In the genomic region with DNA sequence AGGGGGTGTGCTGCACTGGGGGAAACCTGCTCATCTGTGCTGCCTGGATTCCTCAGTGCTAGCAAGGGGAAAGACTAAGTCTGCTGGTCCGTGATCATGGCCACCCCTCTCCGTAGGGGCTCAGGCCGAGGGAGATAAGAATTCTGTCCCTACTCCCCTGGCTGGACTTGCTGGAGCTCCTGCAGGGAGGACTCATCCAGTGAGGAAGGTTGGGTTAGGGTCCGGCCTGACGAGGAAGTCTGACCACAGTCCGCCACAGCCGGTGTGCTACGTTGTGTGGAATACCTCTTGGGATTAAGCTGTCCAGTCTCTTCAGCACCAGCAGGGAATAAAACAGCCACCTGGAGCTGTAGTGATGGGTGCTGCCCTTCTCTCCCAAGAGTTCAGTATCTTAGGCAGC, we compare ENCODE assay signal across 17 cellular contexts.
DNase-seq lines count a peak whose midpoint lies in the region; ATAC-seq and TF ChIP-seq lines count a peak whose summit lies in the region.
"Had no signal": no experiment of that assay in that cellular context is flagged by ENCODE, and none has a peak within 500 bp of the region (broad histone marks: within the 10 kb centered on the region; RNA-seq: fewer than 3 reads in every experiment).

No MANE protein-coding gene starts in this region.

- H4K5ac ChIP-seq in H9 (ENCODE audit: insufficient read length, low read depth, low read length), result peak overlapping the region; percentile 72

- no peak overlapping the region for H2BK5ac ChIP-seq in H9 (ENCODE audit: insufficient read length, low read length)

- H3K27me3 ChIP-seq in H9 (ENCODE audit: insufficient read depth, low read length) (no peaks in the 10 kb centered on the region), upper lobe of right lung (no peaks in the 10 kb centered on the region)
- H3K27me3 ChIP-seq: BE2C had no signal

- no peak overlapping the region for H3K4me3 ChIP-seq in upper lobe of right lung
- H3K4me3 ChIP-seq: A549 had no signal

- H3K56ac ChIP-seq in H9 (ENCODE audit: insufficient read length, low read depth, low read length), result no peak overlapping the region

- no peaks in the 10 kb centered on the region for H3K36me3 ChIP-seq in upper lobe of right lung
- H3K36me3 ChIP-seq: BE2C had no signal

- H4K20me1 ChIP-seq in H9 (ENCODE audit: control insufficient read depth, insufficient read depth, insufficient read length), result no peaks in the 10 kb centered on the region

- no peak overlapping the region for H2BK20ac ChIP-seq in H9 (ENCODE audit: low read depth, low read length, poor library complexity, severe bottlenecking)

- H3K27ac ChIP-seq in H9 (ENCODE audit: insufficient read length, low read depth, low read length) (no peak overlapping the region), upper lobe of right lung (no peak overlapping the region)
- H3K27ac ChIP-seq: A549, C4-2B had no signal

- no peak overlapping the region for H3K9ac ChIP-seq in H9 (ENCODE audit: extremely low read depth, insufficient read length, low read length)

- no peaks in the 10 kb centered on the region for H3K79me1 ChIP-seq in H9 (ENCODE audit: insufficient read depth, low read depth, low read length, poor library complexity, severe bottlenecking)

- H3K36me3 Mint-ChIP-seq in H9 (ENCODE audit: insufficient read depth in 1 of 3, low read depth in 3 of 3) (peaks cover 0 to 13% (median 3%) of the 10 kb centered on the region in 3 experiments; a peak in 4 of 7 replicates), natural killer cell (no peaks in the 10 kb centered on the region)
- H3K36me3 Mint-ChIP-seq in activated CD4-positive, alpha-beta memory T cell treated with anti-CD3 and anti-CD28 coated beads, Interleukin-2, amount 10 ng/mL, durations not matched to agents 7 days and 5 days (ENCODE audit: low read depth), result no peaks in the 10 kb centered on the region
- H3K36me3 Mint-ChIP-seq: CD4-positive, alpha-beta memory T cell had no signal

- H3K23me2 ChIP-seq in H9 (ENCODE audit: insufficient read length, low read depth, low read length, poor library complexity, severe bottlenecking), result no peaks in the 10 kb centered on the region

- H3K9me3 ChIP-seq in H9 (ENCODE audit: control insufficient read depth, low read depth, low read length) (no peaks in the 10 kb centered on the region), upper lobe of right lung (no peaks in the 10 kb centered on the region)
- H3K9me3 ChIP-seq: A549, BE2C had no signal

- H3K9me3 Mint-ChIP-seq in H9 (0 out of 5 replicates have a peak, but pooled peaks cover 0 to 2% of the 10 kb centered on the region in 2 experiments), natural killer cell (peaks cover 25 to 41% of the 10 kb centered on the region in 2 donors)
- peaks cover 10% of the 10 kb centered on the region for H3K9me3 Mint-ChIP-seq in activated CD4-positive, alpha-beta memory T cell treated with anti-CD3 and anti-CD28 coated beads, Interleukin-2, amount 10 ng/mL, durations not matched to agents 7 days and 5 days

- ATAC-seq in upper lobe of right lung (peak; percentile 32), natural killer cell (no peak)
- ATAC-seq: A549 had no signal

- no peak overlapping the region for H2AFZ ChIP-seq in H9 (ENCODE audit: low read length)

- H3K23ac ChIP-seq in H9 (ENCODE audit: insufficient read length, low read depth, low read length), result no peak overlapping the region

- intact Hi-C loops in upper lobe of right lung (cut with DNase I), result no loop called here
- intact Hi-C loops in natural killer cell (cut with micrococcal nuclease), result no loop called here

- TF ChIP-seq CTCF in H9 (conservative IDR thresholded peaks at IDR 0.05) (no peak), upper lobe of right lung (IDR thresholded peaks at IDR 0.05) (no peak), natural killer cell (IDR thresholded peaks at IDR 0.05) (no peak)

- no peak overlapping the region for H2AK5ac ChIP-seq in H9 (ENCODE audit: insufficient read length, low read length)

- POLR2A ChIA-PET in activated CD4-positive, alpha-beta memory T cell treated with anti-CD3 and anti-CD28 coated beads, Interleukin-2, amount 10 ng/mL, durations not matched to agents 7 days and 5 days (lab: Charles Lee), result no interaction called here

- DNase-seq in D341Med (ENCODE audit: low spot score) (peak; percentile 3), H9 (no peak), mesenteric fat pad (ENCODE audit: low spot score) (peak; percentile 49), upper lobe of right lung (peak; percentile 51), natural killer cell (no peak)
- no peak for DNase-seq in activated CD4-positive, alpha-beta memory T cell treated with anti-CD3 and anti-CD28 coated beads, Interleukin-2, amount 10 ng/mL, durations not matched to agents 7 days and 5 days
- DNase-seq: BE2C; CD4-positive, alpha-beta memory T cell; DMS153; DMS79 treated with DMSO at 0.1 percent for 48 hours; EL; GOT3; HCEC 1CT; HFFc6; IMR-90 had no signal

- no peak overlapping the region for H4K8ac ChIP-seq in H9 (replicated peaks; ENCODE audit: insufficient read length, low read depth, low read length)

- H2BK120ac ChIP-seq in H9 (ENCODE audit: low read depth, low read length, poor library complexity, severe bottlenecking), result no peak overlapping the region

- H3T11ph ChIP-seq in H9 (ENCODE audit: low read length), result no peak overlapping the region

- H3K27me3 Mint-ChIP-seq in H9 (ENCODE audit: low read depth), result no peaks in the 10 kb centered on the region; the same call in 1 of the 2 replicates
- H3K27me3 Mint-ChIP-seq in activated CD4-positive, alpha-beta memory T cell treated with anti-CD3 and anti-CD28 coated beads, Interleukin-2, amount 10 ng/mL, durations not matched to agents 7 days and 5 days, result no peaks in the 10 kb centered on the region
- no peaks in the 10 kb centered on the region for H3K27me3 Mint-ChIP-seq in natural killer cell (ENCODE audit: low read depth in 2 of 2)
- H3K27me3 Mint-ChIP-seq: CD4-positive, alpha-beta memory T cell had no signal

- H3K27ac Mint-ChIP-seq in H9 (no peak overlapping the region), natural killer cell (no peak overlapping the region)
- H3K27ac Mint-ChIP-seq in activated CD4-positive, alpha-beta memory T cell treated with anti-CD3 and anti-CD28 coated beads, Interleukin-2, amount 10 ng/mL, durations not matched to agents 7 days and 5 days, result no peak overlapping the region
- H3K27ac Mint-ChIP-seq: CD4-positive, alpha-beta memory T cell; HFFc6 had no signal

- H4K91ac ChIP-seq in H9 (ENCODE audit: insufficient read length, low read depth, low read length), result no peak overlapping the region

- H3K4me1 ChIP-seq in H9 (ENCODE audit: insufficient read depth, low read length) (no peaks in the 10 kb centered on the region), upper lobe of right lung (no peaks in the 10 kb centered on the region)
- H3K4me1 ChIP-seq: A549, BE2C had no signal

- H3K4me3 Mint-ChIP-seq in H9 (no peak overlapping the region), natural killer cell (no peak overlapping the region)
- H3K4me3 Mint-ChIP-seq in activated CD4-positive, alpha-beta memory T cell treated with anti-CD3 and anti-CD28 coated beads, Interleukin-2, amount 10 ng/mL, durations not matched to agents 7 days and 5 days, result no peak overlapping the region
- H3K4me3 Mint-ChIP-seq: CD4-positive, alpha-beta memory T cell; HFFc6 had no signal

- CTCF ChIA-PET in activated CD4-positive, alpha-beta memory T cell treated with anti-CD3 and anti-CD28 coated beads, Interleukin-2, amount 10 ng/mL, durations not matched to agents 7 days and 5 days (lab: Charles Lee), result no interaction called here

- no peaks in the 10 kb centered on the region for H3K79me2 ChIP-seq in H9 (ENCODE audit: insufficient read depth, low read length)

- no CpG with 5 or more reads among the region's 8 CpGs for WGBS in H9 (ENCODE audit: extremely low coverage, insufficient read length, low lambda C conversion rate)

- H3K4me2 ChIP-seq in H9 (ENCODE audit: insufficient read depth, insufficient read length, low read length), result no peak overlapping the region
- H3K4me2 ChIP-seq: A549 had no signal

- H2BK12ac ChIP-seq in H9 (ENCODE audit: insufficient read length, low read depth, low read length), result no peak overlapping the region

- no peak overlapping the region for H3K18ac ChIP-seq in H9 (ENCODE audit: insufficient read length, low read depth, low read length)

- 0 out of 2 replicates have a peak overlapping the region, but pooled peaks have one; percentile 36 for H3K14ac ChIP-seq in H9 (ENCODE audit: insufficient read depth, low read length)

- no peak overlapping the region for H2BK15ac ChIP-seq in H9 (ENCODE audit: low read depth, low read length)

- H3K4me1 Mint-ChIP-seq in H9 (peaks cover 10% of the 10 kb centered on the region in 2 experiments), natural killer cell (no peaks in the 10 kb centered on the region)
- no peaks in the 10 kb centered on the region for H3K4me1 Mint-ChIP-seq in activated CD4-positive, alpha-beta memory T cell treated with anti-CD3 and anti-CD28 coated beads, Interleukin-2, amount 10 ng/mL, durations not matched to agents 7 days and 5 days
- H3K4me1 Mint-ChIP-seq: CD4-positive, alpha-beta memory T cell had no signal

- no peak overlapping the region for H3K4ac ChIP-seq in H9 (ENCODE audit: low read depth, low read length)

Comparison
In these comparisons a context has a peak if more than half of its experiments do, and no peak if none do; other contexts are left out.
1. DNase-seq: peak in D341Med (single experiment), mesenteric fat pad (single experiment) and upper lobe of right lung (single experiment); none in H9 (single experiment), activated CD4-positive, alpha-beta memory T cell treated with anti-CD3 and anti-CD28 coated beads, Interleukin-2, amount 10 ng/mL, durations not matched to agents 7 days and 5 days (single experiment) and natural killer cell (single experiment).